Comparison of ENCODE assay signal across 15 cellular contexts in the genomic region with DNA sequence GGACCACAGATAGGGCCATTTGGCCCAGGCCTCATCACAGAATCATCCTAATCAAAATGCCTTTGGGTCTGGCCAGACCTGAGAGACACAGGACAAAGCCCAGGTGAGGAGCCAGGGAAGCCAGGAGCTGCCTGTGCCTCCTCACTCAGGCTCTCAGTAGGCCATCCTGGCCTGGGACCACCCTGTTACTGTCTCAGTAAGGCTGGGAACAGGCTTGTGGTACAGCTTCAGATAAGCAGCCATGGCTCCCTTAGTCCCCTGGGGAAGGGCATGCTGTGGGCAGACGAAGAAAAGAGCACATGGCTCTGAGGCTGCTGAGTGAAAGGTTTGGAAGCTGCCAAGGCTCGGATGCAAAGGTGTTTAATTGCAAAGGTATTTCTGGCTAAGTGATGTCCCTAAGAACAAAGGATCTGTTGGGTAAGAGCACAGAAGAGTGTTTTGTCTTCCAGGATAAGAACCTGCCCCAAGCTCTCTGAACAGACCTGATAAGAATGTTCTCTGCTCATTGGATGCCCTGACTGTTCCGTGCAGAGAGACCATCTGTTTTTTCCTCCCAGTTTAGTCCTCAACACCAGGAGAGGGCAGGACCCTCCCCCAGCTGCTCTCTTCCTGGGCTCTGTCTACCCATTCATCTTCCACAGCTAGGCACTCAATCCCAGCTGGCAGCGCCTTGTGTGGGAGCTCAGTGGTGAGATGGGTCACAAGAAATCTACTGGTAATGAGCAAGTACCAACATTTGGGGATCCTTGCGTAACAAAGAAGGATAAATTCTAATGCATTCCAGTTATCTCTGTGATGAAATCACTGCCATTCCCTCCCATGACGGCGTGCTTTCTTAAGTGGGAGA. TPM values are rescaled to one million over a fixed set of nuclear protein-coding genes. Genes with fewer than 3 reads are reported as not detected.
DNase-seq lines count a peak whose midpoint lies in the region; ATAC-seq and TF ChIP-seq lines count a peak whose summit lies in the region.
"Had no signal": no experiment of that assay in that cellular context is flagged by ENCODE, and none has a peak within 500 bp of the region (broad histone marks: within the 10 kb centered on the region; RNA-seq: fewer than 3 reads in every experiment).

No MANE protein-coding gene starts in this region.

- H3F3A ChIP-seq in smooth muscle cell (ENCODE audit: low read depth), result no peaks in the 10 kb centered on the region

- CTCF ChIA-PET in mammary epithelial cell (lab: Charles Lee; ENCODE audit: low non-redundant PET), result no interaction called here

- BruUV-seq in mammary epithelial cell (replicated peaks; lab: Mats Ljungman, UMichigan), result no TSS peak

- DNase-seq in NCI-H2227 (lab: John Stamatoyannopoulos, UW; ENCODE audit: unreplicated experiment), result peak; percentile 11
- no peak for DNase-seq in NCI-H2227 treated with DMSO at 0.1 percent for 48 hours (lab: John Stamatoyannopoulos, UW)
- peak; percentile 52 for DNase-seq in mammary epithelial cell
- DNase-seq in right cardiac atrium, result peak in 1 of 3 donors; percentile 81
- DNase-seq in SIG-M5 treated with dmso at 0.1 percent for 504 hours (lab: John Stamatoyannopoulos, UW; ENCODE audit: unreplicated experiment), result no peak
- DNase-seq in DMS79 treated with DMSO at 0.1 percent for 48 hours (lab: John Stamatoyannopoulos, UW), result no peak
- no peak for DNase-seq in smooth muscle cell (lab: John Stamatoyannopoulos, UW; ENCODE audit: unreplicated experiment)
- DNase-seq: activated naive CD4-positive, alpha-beta T cell treated with anti-CD3 and anti-CD28 coated beads for 36 hours; CD8-positive, alpha-beta memory T cell; GF-D8; NCI-H510A treated with DMSO at 0.1 percent for 48 hours; Peyer's patch; T-cell; transverse colon had no signal

- H4K20me1 ChIP-seq in mammary epithelial cell (ENCODE audit: insufficient read depth, low read length), result no peaks in the 10 kb centered on the region
- no peaks in the 10 kb centered on the region for H4K20me1 ChIP-seq in smooth muscle cell (ENCODE audit: low read depth)

- ATAC-seq in right cardiac atrium, result peak; percentile 43 to 73
- ATAC-seq: T-cell had no signal

- dilution Hi-C loops in mammary epithelial cell (cut with HindIII; ENCODE audit: low sequenced_read_pairs), result loop anchor here (5.0 kb wide), 1 partner anchor 68 kb away; no protein-coding TSS in a partner anchor

- H3K9ac ChIP-seq in mammary epithelial cell (ENCODE audit: insufficient read depth, low read length) (no peak overlapping the region), stomach smooth muscle (ENCODE audit: low read length in 2 of 2) (no peak overlapping the region), smooth muscle cell (ENCODE audit: low read depth) (no peak overlapping the region)

- H3K79me2 ChIP-seq in mammary epithelial cell (ENCODE audit: insufficient read depth, low read length) (no peaks in the 10 kb centered on the region), smooth muscle cell (ENCODE audit: low read depth) (no peaks in the 10 kb centered on the region)

- H3K4me1 ChIP-seq in mammary epithelial cell (ENCODE audit: insufficient read depth, low read length) (peaks cover 7% of the 10 kb centered on the region), right cardiac atrium (ENCODE audit: control insufficient read depth, insufficient read depth, low read length) (peaks cover 12% of the 10 kb centered on the region), stomach smooth muscle (ENCODE audit: control insufficient read depth, insufficient read depth, low read length) (peaks cover 92% of the 10 kb centered on the region), smooth muscle cell (ENCODE audit: low read depth) (no peaks in the 10 kb centered on the region)
- H3K4me1 ChIP-seq: Peyer's patch had no signal

- no peaks in the 10 kb centered on the region for H3K36me3 ChIP-seq in mammary epithelial cell (ENCODE audit: insufficient read depth, low read length)
- H3K36me3 ChIP-seq in stomach smooth muscle (ENCODE audit: control insufficient read depth in 2 of 2, insufficient read depth in 2 of 2, low read length in 2 of 2), result peaks cover 13 to 36% of the 10 kb centered on the region in 2 donors
- no peaks in the 10 kb centered on the region for H3K36me3 ChIP-seq in smooth muscle cell (ENCODE audit: low read depth)
- H3K36me3 ChIP-seq: transverse colon had no signal

- in situ Hi-C loops in mammary epithelial cell (cut with MboI; ENCODE audit: low sequenced_read_pairs in 2 of 2), result no loop called here

- H3K27ac ChIP-seq in mammary epithelial cell (ENCODE audit: insufficient read depth, low read depth, low read length) (no peak overlapping the region), right cardiac atrium (ENCODE audit: low read length) (peak overlapping the region; percentile 36), stomach smooth muscle (ENCODE audit: low read length) (peak overlapping the region; percentile 85), smooth muscle cell (ENCODE audit: low read depth) (no peak overlapping the region)

- peak overlapping the region; percentile 52 for H2AFZ ChIP-seq in mammary epithelial cell (ENCODE audit: low read depth, low read length)
- no peak overlapping the region for H2AFZ ChIP-seq in smooth muscle cell (ENCODE audit: low read depth)

- H3K27me3 ChIP-seq in mammary epithelial cell (ENCODE audit: insufficient read depth, low read length) (peaks cover 7% of the 10 kb centered on the region), right cardiac atrium (ENCODE audit: control insufficient read depth, insufficient read depth) (no peaks in the 10 kb centered on the region), stomach smooth muscle (ENCODE audit: control insufficient read depth in 1 of 2, insufficient read depth in 2 of 2, low read length in 2 of 2) (no peaks in the 10 kb centered on the region), smooth muscle cell (ENCODE audit: low read depth) (no peaks in the 10 kb centered on the region)
- H3K27me3 ChIP-seq: Peyer's patch, transverse colon had no signal

- H3K4me3 ChIP-seq in mammary epithelial cell (replicated peaks in 1 of 3; ENCODE audit: insufficient read depth in 1 of 3, low read depth in 2 of 3, low read length in 3 of 3) (no peak overlapping the region), right cardiac atrium (ENCODE audit: low read length) (no peak overlapping the region), stomach smooth muscle (ENCODE audit: low read length in 2 of 2) (no peak overlapping the region), smooth muscle cell (no peak overlapping the region)
- H3K4me3 ChIP-seq: Peyer's patch, transverse colon had no signal

- intact Hi-C loops in mammary epithelial cell (cut with micrococcal nuclease), result no loop called here
- intact Hi-C loops in right cardiac atrium (cut with DNase I), result no loop called here

- 6% methylated on average over 7 of the region's 7 CpGs for WGBS in mammary epithelial cell (ENCODE audit: low coverage, missing lambda C conversion rate)
- 83% methylated on average over 7 of the region's 7 CpGs for WGBS in right cardiac atrium
- 54% methylated on average over 7 of the region's 7 CpGs for WGBS in smooth muscle cell (ENCODE audit: low lambda C conversion rate)

- H3K9me3 ChIP-seq in mammary epithelial cell (replicated peaks; ENCODE audit: insufficient read depth, low read length) (no peaks in the 10 kb centered on the region), right cardiac atrium (ENCODE audit: control insufficient read depth, low read length) (no peaks in the 10 kb centered on the region), stomach smooth muscle (ENCODE audit: control insufficient read depth in 2 of 2, low read length in 2 of 2) (no peaks in the 10 kb centered on the region), smooth muscle cell (replicated peaks; ENCODE audit: low read depth) (no peaks in the 10 kb centered on the region)
- H3K9me3 ChIP-seq: Peyer's patch, transverse colon had no signal

- TF ChIP-seq CTCF in mammary epithelial cell (conservative IDR thresholded peaks at IDR 0.05 in 1 of 2, IDR thresholded peaks at IDR 0.05 in 1 of 2; ENCODE audit: extremely low read depth in 1 of 2, insufficient read depth in 1 of 2, low read depth in 1 of 2, low read length in 2 of 2), result no peak
- TF ChIP-seq CTCF in smooth muscle cell (IDR thresholded peaks at IDR 0.05; ENCODE audit: borderline replicate concordance, insufficient read depth, poor library complexity, severe bottlenecking), result no peak

- no peak overlapping the region for H3K4me2 ChIP-seq in mammary epithelial cell (ENCODE audit: insufficient read depth, low read depth, low read length)
- H3K4me2 ChIP-seq in smooth muscle cell, result no peak overlapping the region

RNA-seq across cellular contexts. Expression of a gene that starts 17.7 kb away (rescaled TPM):
- 1 to 10 TPM in 1 of 2 donors, not detected in 1; 1.5 TPM for total RNA-seq in mammary epithelial cell
- polyA plus RNA-seq in mammary epithelial cell, result not detected
- not detected for polyA minus RNA-seq in mammary epithelial cell
- 10 to 100 TPM; 33.8 to 69.5 (median 47.2) TPM for total RNA-seq in right cardiac atrium
- polyA plus RNA-seq in right cardiac atrium, result 26.7 TPM
- 13.3 and 16.1 TPM in 2 replicates for total RNA-seq in smooth muscle cell
- 18.7 and 20.2 TPM in 2 replicates for polyA plus RNA-seq in smooth muscle cell
- total RNA-seq: activated naive CD4-positive, alpha-beta T cell treated with anti-CD3 and anti-CD28 coated beads for 36 hours; CD8-positive, alpha-beta memory T cell had no signal
- polyA plus RNA-seq: CD8-positive, alpha-beta memory T cell had no signal

Comparison
In these comparisons a context has a peak if more than half of its experiments do, and no peak if none do; other contexts are left out.
1. DNase-seq: peak in NCI-H2227 (single experiment) and mammary epithelial cell (single experiment); none in NCI-H2227 treated with DMSO at 0.1 percent for 48 hours (single experiment), SIG-M5 treated with dmso at 0.1 percent for 504 hours (single experiment), DMS79 treated with DMSO at 0.1 percent for 48 hours (single experiment) and smooth muscle cell (single experiment).
2. H3K27ac ChIP-seq: peak in right cardiac atrium (single experiment) and stomach smooth muscle (single experiment); none in mammary epithelial cell (single experiment) and smooth muscle cell (single experiment).